31 cellular contexts compared by ENCODE assay signal in genomic region chr4:23060776-23061175, GRCh38.
A peak's percentile ranks its signal among the peaks of the same experiment; 100 is the strongest.
DNase-seq lines count a peak whose midpoint lies in the region; ATAC-seq, FAIRE-seq and TF ChIP-seq lines count a peak whose summit lies in the region.
"Had no signal": no experiment of that assay in that cellular context is flagged by ENCODE, and none has a peak within 500 bp of the region (broad histone marks: within the 10 kb centered on the region; RNA-seq: fewer than 3 reads in every experiment).

No MANE protein-coding gene starts in this region.

- H3K9me3 ChIP-seq in PC-3 (ENCODE audit: low read length) (no peaks in the 10 kb centered on the region), H1 (ENCODE audit: insufficient read depth in 2 of 2, low read depth in 1 of 2, low read length in 1 of 2) (no peaks in the 10 kb centered on the region), neuronal stem cell (replicated peaks in 1 of 2; ENCODE audit: control insufficient read depth in 2 of 2, insufficient read depth in 1 of 2, low read depth in 1 of 2, low read length in 2 of 2) (peaks cover 0 to 11% of the 10 kb centered on the region in 2 donors)
- H3K9me3 ChIP-seq: ascending aorta, esophagus squamous epithelium, Peyer's patch, right lobe of liver, upper lobe of right lung had no signal

- H2BK20ac ChIP-seq in H1 (ENCODE audit: low read length): no peak overlapping the region

- peaks cover 2% of the 10 kb centered on the region for H3K36me3 Mint-ChIP-seq in neural crest cell (ENCODE audit: low read depth)
- H3K36me3 Mint-ChIP-seq: activated naive CD8-positive, alpha-beta T cell; CD4-positive, alpha-beta memory T cell had no signal

- peaks cover 14% of the 10 kb centered on the region for H3K4me1 Mint-ChIP-seq in neural crest cell
- H3K4me1 Mint-ChIP-seq: CD4-positive, alpha-beta memory T cell; endodermal cell; nephron; T-helper 17 cell had no signal

- POLR2A ChIA-PET in PC-3 (lab: Charles Lee; ENCODE audit: unreplicated experiment): no interaction called here
- POLR2A ChIA-PET in H1 (lab: Charles Lee; ENCODE audit: partially characterized antibody): no interaction called here

- no peak overlapping the region for H2BK120ac ChIP-seq in H1 (replicated peaks; ENCODE audit: low read depth, low read length)
- no peak overlapping the region for H2BK120ac ChIP-seq in neuronal stem cell (ENCODE audit: low read depth, low read length)

- peaks cover 7% of the 10 kb centered on the region for H3K9me3 Mint-ChIP-seq in neural crest cell
- H3K9me3 Mint-ChIP-seq: activated T-helper 2 cell treated with anti-CD3 and anti-CD28 coated beads, Interferon-gamma antibody, Interleukin-2, Interleukin-4, amounts not matched to agents 10 μg/mL and 5 μg/mL and 100 μg/mL, durations not matched to agents 14 hours and 24 hours and 36 hours; endodermal cell; nephron had no signal

- no peak for TF ChIP-seq POLR2A in H1 (IDR thresholded peaks at IDR 0.05; ENCODE audit: control extremely low read depth in 1 of 2, low read depth in 2 of 2, low read length in 2 of 2)

- H4K20me1 ChIP-seq in PC-3 (ENCODE audit: low read length): no peaks in the 10 kb centered on the region
- H4K20me1 ChIP-seq in H1 (replicated peaks in 1 of 2; ENCODE audit: control insufficient read depth in 1 of 2, insufficient read depth in 2 of 2, low read length in 2 of 2): no peaks in the 10 kb centered on the region

- H4K5ac ChIP-seq in H1 (ENCODE audit: insufficient read length, low read depth, low read length): no peak overlapping the region

- peak; percentile 93 for ATAC-seq in PC-3
- ATAC-seq: left lobe of liver, T-helper 17 cell, upper lobe of right lung had no signal

- no peak overlapping the region for H3K4me3 Mint-ChIP-seq in neural crest cell
- H3K4me3 Mint-ChIP-seq: activated naive CD8-positive, alpha-beta T cell; CD4-positive, alpha-beta memory T cell; endodermal cell; HFFc6; nephron; T-helper 17 cell had no signal

- H3K18ac ChIP-seq in H1 (ENCODE audit: extremely low read depth, low read length): no peak overlapping the region
- no peak overlapping the region for H3K18ac ChIP-seq in neuronal stem cell (ENCODE audit: low read length)

- no peaks in the 10 kb centered on the region for H3F3A ChIP-seq in PC-3 (ENCODE audit: low read length, unreplicated experiment)

- H2BK15ac ChIP-seq in H1 (ENCODE audit: low read length): no peak overlapping the region
- H2BK15ac ChIP-seq in neuronal stem cell (ENCODE audit: low read length): no peak overlapping the region

- H3K79me1 ChIP-seq in H1 (ENCODE audit: low read depth, low read length) (no peaks in the 10 kb centered on the region), neuronal stem cell (ENCODE audit: low read depth, low read length) (no peaks in the 10 kb centered on the region)

- H4K8ac ChIP-seq in H1 (ENCODE audit: extremely low read depth, insufficient read depth, low read length) (no peak overlapping the region), neuronal stem cell (ENCODE audit: low read depth, low read length) (no peak overlapping the region)

- H2BK12ac ChIP-seq in H1 (ENCODE audit: low read depth, low read length) (no peak overlapping the region), neuronal stem cell (ENCODE audit: low read length) (no peak overlapping the region)

- CTCF ChIA-PET in PC-3 (lab: Charles Lee) (no interaction called here), H1 (lab: Charles Lee; ENCODE audit: partially characterized antibody) (no interaction called here)

- H3K56ac ChIP-seq in H1 (replicated peaks; ENCODE audit: insufficient read length, low read depth, low read length): peak overlapping the region; percentile 40

- TF ChIP-seq CTCF in PC-3 (conservative IDR thresholded peaks at IDR 0.05; ENCODE audit: low read depth, low read length) (no peak), H1 (IDR thresholded peaks at IDR 0.05; ENCODE audit: control extremely low read depth in 1 of 3, insufficient read depth in 1 of 3, low read depth in 1 of 3, low read length in 3 of 3) (no peak), neural crest cell (conservative IDR thresholded peaks at IDR 0.05) (no peak)

- H3K27me3 ChIP-seq in PC-3 (ENCODE audit: low read length): no peaks in the 10 kb centered on the region
- no peaks in the 10 kb centered on the region for H3K27me3 ChIP-seq in H1 (replicated peaks in 1 of 4; ENCODE audit: control insufficient read depth in 3 of 4, extremely low read depth in 1 of 4, insufficient read depth in 3 of 4, low read length in 3 of 4)
- H3K27me3 ChIP-seq in neuronal stem cell (ENCODE audit: control insufficient read depth in 3 of 3, insufficient read depth in 3 of 3, low read depth in 1 of 3, low read length in 3 of 3): no peaks in the 10 kb centered on the region
- H3K27me3 ChIP-seq: ascending aorta, esophagus squamous epithelium, Peyer's patch, right lobe of liver, upper lobe of right lung had no signal

- H3K9ac ChIP-seq in PC-3 (ENCODE audit: low read length) (no peak overlapping the region), H1 (replicated peaks in 1 of 4; ENCODE audit: extremely low read depth in 1 of 4, low read depth in 3 of 4, low read length in 3 of 4) (no peak overlapping the region), neuronal stem cell (ENCODE audit: low read depth, low read length, poor library complexity) (no peak overlapping the region)
- H3K9ac ChIP-seq: parathyroid adenoma had no signal

- H2AFZ ChIP-seq in PC-3 (ENCODE audit: low read length) (no peak overlapping the region), H1 (ENCODE audit: low read length) (no peak overlapping the region; the same call in 1 of the 2 replicates), neuronal stem cell (ENCODE audit: low read length) (no peak overlapping the region)
- H2AFZ ChIP-seq: parathyroid adenoma had no signal

- H3K36me3 ChIP-seq in PC-3 (ENCODE audit: low read depth, low read length) (no peaks in the 10 kb centered on the region), H1 (ENCODE audit: control insufficient read depth in 2 of 4, insufficient read depth in 4 of 4, low read length in 3 of 4) (no peaks in the 10 kb centered on the region), neuronal stem cell (replicated peaks in 1 of 2; ENCODE audit: control insufficient read depth in 2 of 2, insufficient read depth in 2 of 2, low read length in 2 of 2) (no peaks in the 10 kb centered on the region)
- H3K36me3 ChIP-seq: ascending aorta, esophagus squamous epithelium, Peyer's patch, right lobe of liver, upper lobe of right lung, WERI-Rb-1 had no signal

- peak overlapping the region; percentile 7 for H3K27ac Mint-ChIP-seq in neural crest cell (ENCODE audit: unreplicated experiment)
- H3K27ac Mint-ChIP-seq: activated naive CD8-positive, alpha-beta T cell; activated T-helper 2 cell treated with anti-CD3 and anti-CD28 coated beads, Interferon-gamma antibody, Interleukin-2, Interleukin-4, amounts not matched to agents 10 μg/mL and 5 μg/mL and 100 μg/mL, durations not matched to agents 14 hours and 24 hours and 36 hours; CD4-positive, alpha-beta memory T cell; endodermal cell; HFFc6; nephron; T-helper 17 cell had no signal

- H4K91ac ChIP-seq in H1 (replicated peaks; ENCODE audit: insufficient read length, low read length) (no peak overlapping the region), neuronal stem cell (ENCODE audit: low read depth, low read length, poor library complexity) (no peak overlapping the region)

- no peak overlapping the region for H3K14ac ChIP-seq in H1 (ENCODE audit: insufficient read length)
- H3K14ac ChIP-seq in neuronal stem cell (ENCODE audit: low read length): no peak overlapping the region

- H3K4ac ChIP-seq in H1 (replicated peaks; ENCODE audit: insufficient read length, low read depth, low read length): no peak overlapping the region
- H3K4ac ChIP-seq in neuronal stem cell (ENCODE audit: low read length): no peak overlapping the region

- H3K23ac ChIP-seq in H1 (ENCODE audit: insufficient read length) (no peak overlapping the region), neuronal stem cell (ENCODE audit: low read depth, low read length, poor library complexity) (no peak overlapping the region)

- no peak for TF ChIP-seq EP300 in H1 (IDR thresholded peaks at IDR 0.05; ENCODE audit: borderline replicate concordance in 1 of 2, low read depth in 2 of 2, low read length in 2 of 2)

- H3K4me2 ChIP-seq in PC-3 (ENCODE audit: low read length) (peak overlapping the region; percentile 32), H1 (ENCODE audit: insufficient read depth in 1 of 2, low read depth in 2 of 2, low read length in 2 of 2) (no peak overlapping the region), neuronal stem cell (ENCODE audit: insufficient read depth, low read length, poor library complexity, severe bottlenecking) (no peak overlapping the region)

- H3K27ac ChIP-seq in PC-3 (ENCODE audit: low read length) (peak overlapping the region; percentile 46), H1 (ENCODE audit: low read depth, low read length) (no peak overlapping the region), neuronal stem cell (replicated peaks; ENCODE audit: low read length) (no peak overlapping the region)
- H3K27ac ChIP-seq: ascending aorta, esophagus squamous epithelium, parathyroid adenoma, Peyer's patch, right lobe of liver, upper lobe of right lung, WERI-Rb-1 had no signal

- H3K23me2 ChIP-seq in H1 (ENCODE audit: low read depth, low read length): no peaks in the 10 kb centered on the region

- H2BK5ac ChIP-seq in H1 (ENCODE audit: low read depth, low read length): no peak overlapping the region
- H2BK5ac ChIP-seq in neuronal stem cell (ENCODE audit: low read length): no peak overlapping the region

- TF ChIP-seq RAD21 in H1 (IDR thresholded peaks at IDR 0.05 in 1 of 2, conservative IDR thresholded peaks at IDR 0.05 in 1 of 2; ENCODE audit: low read depth in 2 of 2, low read length in 2 of 2): no peak

- H3K4me1 ChIP-seq in PC-3 (ENCODE audit: insufficient read depth, low read length): peaks cover 15% of the 10 kb centered on the region
- H3K4me1 ChIP-seq in H1 (replicated peaks in 1 of 4; ENCODE audit: control insufficient read depth in 3 of 4, insufficient read depth in 4 of 4, low read length in 3 of 4): no peaks in the 10 kb centered on the region
- H3K4me1 ChIP-seq in neuronal stem cell (ENCODE audit: control insufficient read depth in 2 of 2, insufficient read depth in 1 of 2, low read depth in 1 of 2, low read length in 2 of 2): peaks cover 6 to 8% of the 10 kb centered on the region in 2 donors
- H3K4me1 ChIP-seq: ascending aorta, esophagus squamous epithelium, parathyroid adenoma, Peyer's patch, right lobe of liver, upper lobe of right lung had no signal

- no TSS peak for BruUV-seq in PC-3 (replicated peaks; lab: Mats Ljungman, UMichigan)

- H2AK5ac ChIP-seq in H1 (ENCODE audit: low read depth, low read length) (no peak overlapping the region), neuronal stem cell (ENCODE audit: low read depth, low read length) (no peak overlapping the region)

- no peak overlapping the region for H3K4me3 ChIP-seq in PC-3 (ENCODE audit: low read length)
- H3K4me3 ChIP-seq in H1 (ENCODE audit: extremely low read depth in 1 of 4, insufficient read depth in 2 of 4, low read depth in 3 of 4, low read length in 4 of 4): no peak overlapping the region
- no peak overlapping the region for H3K4me3 ChIP-seq in neuronal stem cell (ENCODE audit: low read length in 2 of 2)
- H3K4me3 ChIP-seq: ascending aorta, esophagus squamous epithelium, Peyer's patch, right lobe of liver, upper lobe of right lung had no signal

- intact Hi-C loops in PC-3 (cut with micrococcal nuclease): loop anchor here (10.0 kb wide), 2 partner anchors 74 to 76 kb away; no protein-coding TSS in a partner anchor

- FAIRE-seq in H1 (lab: Jason Lieb, UNC): no peak
- FAIRE-seq: GM12891 had no signal

- DNase-seq in EH (ENCODE audit: low read depth) (peak; percentile 29), PC-3 (peak; percentile 76), H1 (ENCODE audit: low read depth in 1 of 2, low spot score in 2 of 2) (no peak), neural crest cell (ENCODE audit: low read depth, low spot score) (no peak), neuronal stem cell (ENCODE audit: low spot score) (no peak), kidney glomerular epithelial cell (lab: John Stamatoyannopoulos, UW) (no peak), NCI-H510A (lab: John Stamatoyannopoulos, UW) (no peak)
- DNase-seq: activated CD4-positive, alpha-beta T cell treated with anti-CD3 and anti-CD28 coated beads, Interleukin-2, amount 50 U/mL, for 4 hours; activated CD8-positive, alpha-beta memory T cell treated with anti-CD3 and anti-CD28 coated beads, Interleukin-2, amount 50 U/mL, for 48 hours; CD4-positive, alpha-beta memory T cell; endodermal cell; esophagus squamous epithelium; HFFc6; Kasumi-1; NCI-H1105 treated with DMSO at 0.1 percent for 48 hours; NCI-H2081 treated with DMSO at 0.1 percent for 48 hours; NCI-H446 treated with DMSO at 0.1 percent for 48 hours; right lobe of liver; stimulated activated CD4-positive, alpha-beta T cell treated with anti-CD3 and anti-CD28 coated beads, Interleukin-15, amount 100 ng/mL, for 24 hours; stimulated activated CD8-positive, alpha-beta memory T cell treated with anti-CD3 and anti-CD28 coated beads, Interleukin-4, amount 100 ng/mL, for 48 hours; T-helper 17 cell; upper lobe of right lung; WERI-Rb-1 had no signal

- no peaks in the 10 kb centered on the region for H3K9me2 ChIP-seq in PC-3 (replicated peaks; ENCODE audit: low read length)

- no peaks in the 10 kb centered on the region for H3K79me2 ChIP-seq in PC-3 (ENCODE audit: low read length)
- H3K79me2 ChIP-seq in H1 (ENCODE audit: control insufficient read depth in 1 of 2, insufficient read depth in 2 of 2, low read length in 2 of 2): no peaks in the 10 kb centered on the region
- H3K79me2 ChIP-seq: parathyroid adenoma had no signal

- 88% methylated on average over 1 of the region's 1 CpG; no CpG with 5 or more reads in 1 of the 2 experiments for WGBS in H1 (ENCODE audit: extremely low coverage in 1 of 2, insufficient coverage in 1 of 2, insufficient read length in 1 of 2, insufficient replicate concordance in 2 of 2, low coverage in 1 of 2, low lambda C conversion rate in 2 of 2, missing lambda C conversion rate in 1 of 2), 2 experiments
- WGBS in neuronal stem cell (ENCODE audit: extremely low coverage in 2 of 2, insufficient read length in 2 of 2, insufficient replicate concordance in 1 of 2), 2 donors: no CpG with 5 or more reads among the region's 1 CpG

- H3K27me3 Mint-ChIP-seq in neural crest cell (ENCODE audit: low read depth): no peaks in the 10 kb centered on the region
- H3K27me3 Mint-ChIP-seq: activated naive CD8-positive, alpha-beta T cell; CD4-positive, alpha-beta memory T cell; T-helper 17 cell had no signal

Comparison
In these comparisons a context has a peak if more than half of its experiments do, and no peak if none do; other contexts are left out.
1. DNase-seq: peak in EH (single experiment) and PC-3 (single experiment); none in H1 (0 of 2), neural crest cell (single experiment), neuronal stem cell (single experiment), kidney glomerular epithelial cell (single experiment) and NCI-H510A (single experiment).